23 cellular contexts compared by ENCODE assay signal in genomic region chr2:232028071-232028470, GRCh38.
"Had no signal": no experiment of that assay in that cellular context is flagged by ENCODE, and none has a peak within 500 bp of the region (broad histone marks: within the 10 kb centered on the region; RNA-seq: fewer than 3 reads in every experiment).

No MANE protein-coding gene starts in this region.

- H3K27me3 ChIP-seq: esophagus squamous epithelium, pancreas, right atrium auricular region, thyroid gland, upper lobe of right lung had no signal

- H3K27ac ChIP-seq: esophagus squamous epithelium, pancreas, psoas muscle, right atrium auricular region, thyroid gland, upper lobe of right lung had no signal

- H3K4me1 ChIP-seq: pancreas, psoas muscle, upper lobe of right lung had no signal

- H3K4me3 ChIP-seq: esophagus squamous epithelium, pancreas, psoas muscle, right atrium auricular region, thyroid gland, upper lobe of right lung had no signal

- H3K27ac Mint-ChIP-seq: endodermal cell, nephron, WTC11 had no signal

- H3K27me3 Mint-ChIP-seq: activated naive CD8-positive, alpha-beta T cell treated with anti-CD3 and anti-CD28 coated beads, Interleukin-2, amount 10 ng/mL, durations not matched to agents 7 days and 5 days had no signal

- ATAC-seq: left lobe of liver, upper lobe of right lung, WTC11 had no signal

- DNase-seq: activated effector memory CD4-positive, alpha-beta T cell treated with anti-CD3 and anti-CD28 coated beads, Interleukin-2, amount 50 U/mL, for 16 hours; activated naive CD8-positive, alpha-beta T cell treated with anti-CD3 and anti-CD28 coated beads, Interleukin-2, amount 10 ng/mL, durations not matched to agents 7 days and 5 days; activated T-cell treated with anti-CD3 and anti-CD28 coated beads, Interleukin-2, amount 50 U/mL, for 48 hours; amygdala; cerebellar nuclear complex; cortex of kidney; endodermal cell; esophagus squamous epithelium; kidney; midbrain; pancreas; psoas muscle; stimulated activated CD4-positive, alpha-beta T cell treated with anti-CD3 and anti-CD28 coated beads, Interleukin-12 subunit alpha, Interleukin-12 subunit beta, amount 100 ng/mL, for 4 hours; stimulated activated CD4-positive, alpha-beta T cell treated with anti-CD3 and anti-CD28 coated beads, Interleukin-4, amount 100 ng/mL, for 4 hours; stimulated activated naive CD8-positive, alpha-beta T cell treated with anti-CD3 and anti-CD28 coated beads, Interleukin-15, Interleukin-2, amounts not matched to agents 100 U/mL and 50 U/mL, for 24 hours; T-helper 1 cell; T-helper 9 cell; thyroid gland; upper lobe of right lung had no signal

- H3K4me3 Mint-ChIP-seq: endodermal cell, nephron, WTC11 had no signal
